ENCODE assay signal across 8 cellular contexts in the genomic region with DNA sequence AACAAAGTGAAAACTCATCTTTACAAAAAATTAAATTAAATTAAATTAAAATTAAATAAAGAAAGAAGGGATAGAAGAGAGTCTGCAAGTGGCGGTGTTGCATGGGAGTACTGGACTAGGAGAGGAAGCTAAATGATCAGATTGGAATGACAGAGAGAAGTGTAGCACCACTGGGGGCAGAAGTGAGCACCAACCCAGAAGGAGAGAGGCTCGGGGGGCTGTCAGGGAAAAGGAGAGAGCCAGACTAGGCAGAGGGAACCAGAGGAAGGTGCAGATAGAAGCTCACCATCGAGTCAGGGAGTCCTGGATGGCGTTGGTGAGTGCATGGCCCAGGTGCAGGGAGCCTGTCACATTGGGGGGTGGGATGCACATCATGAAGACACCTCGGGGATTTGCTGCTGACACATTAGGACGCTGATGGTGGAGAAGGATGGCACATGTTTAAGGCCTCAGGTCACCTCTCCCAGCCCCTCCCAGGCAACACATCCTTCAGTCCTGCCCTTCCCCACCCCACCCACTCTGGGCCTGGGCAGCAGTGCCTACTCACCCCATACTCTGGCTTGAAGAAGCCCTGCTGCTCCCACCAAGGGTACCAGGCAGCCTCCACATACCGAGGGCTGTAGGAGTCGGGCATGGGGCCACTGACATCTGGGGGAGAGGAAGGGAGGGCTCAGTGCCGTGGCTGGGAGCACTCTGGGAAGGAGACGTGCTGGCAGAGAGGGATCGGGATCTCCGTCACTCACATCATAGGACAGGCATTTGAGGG. TPM values are rescaled to one million over a fixed set of nuclear protein-coding genes. Genes with fewer than 3 reads are reported as not detected.
A peak's percentile ranks its signal among the peaks of the same experiment; 100 is the strongest.
DNase-seq lines count a peak whose midpoint lies in the region; ATAC-seq, FAIRE-seq and TF ChIP-seq lines count a peak whose summit lies in the region.

No MANE protein-coding gene starts in this region.

- no peaks in the 10 kb centered on the region for H3K9me3 ChIP-seq in DND-41 (ENCODE audit: insufficient read depth, low read length, severe bottlenecking)

- CTCF ChIA-PET in AG04449 (lab: Yijun Ruan, JAX) = interaction anchor here (0.6 to 4.6 kb wide), 25 partner anchors 9 to 125 kb away, joined by 3 to 38 read pairs (median 4); a partner anchor contains a TSS
- CTCF ChIA-PET in activated CD4-positive, alpha-beta memory T cell treated with anti-CD3 and anti-CD28 coated beads, Interleukin-2, amount 10 ng/mL, durations not matched to agents 7 days and 5 days (lab: Charles Lee) = interaction anchor here (0.7 to 4.4 kb wide), 13 partner anchors 8 to 89 kb away, joined by 3 to 23 read pairs (median 6); a partner anchor contains a TSS

- FAIRE-seq in frontal cortex (lab: Jason Lieb, UNC) = no peak

- H3K27ac Mint-ChIP-seq in activated CD4-positive, alpha-beta memory T cell treated with anti-CD3 and anti-CD28 coated beads, Interleukin-2, amount 10 ng/mL, durations not matched to agents 7 days and 5 days = peak overlapping the region; percentile 46

- no peak overlapping the region for H2AFZ ChIP-seq in DND-41 (ENCODE audit: low read depth, low read length)

- no peak overlapping the region for H3K9ac ChIP-seq in DND-41 (ENCODE audit: low read depth, low read length)

- H3K4me1 ChIP-seq in DND-41 (ENCODE audit: insufficient read depth, low read length) = peaks cover 37% of the 10 kb centered on the region

- H3K4me2 ChIP-seq in DND-41 (ENCODE audit: insufficient read depth, low read length) = peak overlapping the region; percentile 1; the same call in 1 of the 2 replicates

- ATAC-seq in DND-41 (ENCODE audit: insufficient read depth, low read depth) (peak; percentile 71), GM21447 (IDR thresholded peaks at IDR 0.05; ENCODE audit: unreplicated experiment) (no peak), GM19455 (IDR thresholded peaks at IDR 0.05; ENCODE audit: unreplicated experiment) (no peak)

- POLR2A ChIA-PET in AG04449 (lab: Yijun Ruan, JAX) = interaction anchor here (1.2 kb wide), 1 partner anchor 36 kb away, joined by 3 read pairs; a partner anchor contains a TSS
- POLR2A ChIA-PET in activated CD4-positive, alpha-beta memory T cell treated with anti-CD3 and anti-CD28 coated beads, Interleukin-2, amount 10 ng/mL, durations not matched to agents 7 days and 5 days (lab: Charles Lee) = interaction anchor here (0.9 to 2.2 kb wide), 4 partner anchors 9 to 55 kb away, joined by 3 to 8 read pairs (median 5); a partner anchor contains a TSS

- H4K20me1 ChIP-seq in DND-41 (ENCODE audit: insufficient read depth, low read length) = no peaks in the 10 kb centered on the region; the same call in 1 of the 2 replicates

- H3K79me2 ChIP-seq in DND-41 (ENCODE audit: insufficient read depth, low read length) = peaks cover 44% of the 10 kb centered on the region

- no peaks in the 10 kb centered on the region for H3K27me3 ChIP-seq in DND-41 (ENCODE audit: insufficient read depth, low read length, poor library complexity)

- H3K36me3 Mint-ChIP-seq in activated CD4-positive, alpha-beta memory T cell treated with anti-CD3 and anti-CD28 coated beads, Interleukin-2, amount 10 ng/mL, durations not matched to agents 7 days and 5 days (ENCODE audit: low read depth) = peaks cover 40% of the 10 kb centered on the region

- peak; percentile 73 for TF ChIP-seq CTCF in AG04449 (IDR thresholded peaks at IDR 0.05; ENCODE audit: insufficient read depth, low read length, missing control alignments)
- peak; percentile 78 for TF ChIP-seq CTCF in DND-41 (IDR thresholded peaks at IDR 0.05; ENCODE audit: borderline replicate concordance, extremely low read depth, low read length, poor library complexity, severe bottlenecking)

- peaks cover 46% of the 10 kb centered on the region for H3K4me1 Mint-ChIP-seq in activated CD4-positive, alpha-beta memory T cell treated with anti-CD3 and anti-CD28 coated beads, Interleukin-2, amount 10 ng/mL, durations not matched to agents 7 days and 5 days

- no peak overlapping the region for H3K4me3 Mint-ChIP-seq in activated CD4-positive, alpha-beta memory T cell treated with anti-CD3 and anti-CD28 coated beads, Interleukin-2, amount 10 ng/mL, durations not matched to agents 7 days and 5 days

- DNase-seq in AG04449 (ENCODE audit: low read depth, low spot score) = no peak
- DNase-seq in DND-41 = peak; percentile 76
- peak; percentile 25 for DNase-seq in NCI-H128 (lab: John Stamatoyannopoulos, UW; ENCODE audit: unreplicated experiment)
- peak; percentile 37 for DNase-seq in activated CD4-positive, alpha-beta memory T cell treated with anti-CD3 and anti-CD28 coated beads, Interleukin-2, amount 10 ng/mL, durations not matched to agents 7 days and 5 days
- DNase-seq in frontal cortex (ENCODE audit: low spot score in 2 of 2) = peak; percentile 45 to 71
- peak; percentile 46 for DNase-seq in stimulated activated CD4-positive, alpha-beta T cell treated with anti-CD3 and anti-CD28 coated beads, Interleukin-4, amount 100 ng/mL, for 24 hours

- no peak overlapping the region for H3K27ac ChIP-seq in DND-41 (ENCODE audit: low read length)

- H3K4me3 ChIP-seq in AG04449 (ENCODE audit: low read depth, low read length) = no peak overlapping the region
- no peak overlapping the region for H3K4me3 ChIP-seq in DND-41 (ENCODE audit: low read depth in 1 of 2, low read length in 2 of 2)

- peaks cover 50% of the 10 kb centered on the region for H3K36me3 ChIP-seq in DND-41 (ENCODE audit: insufficient read depth, low read length)

- H3K9me3 Mint-ChIP-seq in activated CD4-positive, alpha-beta memory T cell treated with anti-CD3 and anti-CD28 coated beads, Interleukin-2, amount 10 ng/mL, durations not matched to agents 7 days and 5 days = no peaks in the 10 kb centered on the region

- H3K27me3 Mint-ChIP-seq in activated CD4-positive, alpha-beta memory T cell treated with anti-CD3 and anti-CD28 coated beads, Interleukin-2, amount 10 ng/mL, durations not matched to agents 7 days and 5 days = no peaks in the 10 kb centered on the region

RNA-seq across cellular contexts. Expression of a gene that starts 4.0 kb away (rescaled TPM):
- total RNA-seq in activated CD4-positive, alpha-beta memory T cell treated with anti-CD3 and anti-CD28 coated beads, Interleukin-2, amount 10 ng/mL, durations not matched to agents 7 days and 5 days = 10 to 100 TPM; 84.1 to 88.4 TPM
- 34.6 TPM for total RNA-seq in frontal cortex

RNA-seq across cellular contexts. Expression of a gene that starts 14.4 kb away (rescaled TPM):
- total RNA-seq in activated CD4-positive, alpha-beta memory T cell treated with anti-CD3 and anti-CD28 coated beads, Interleukin-2, amount 10 ng/mL, durations not matched to agents 7 days and 5 days = 10 to 100 TPM; 11.0 to 12.2 TPM
- under 0.01 TPM for total RNA-seq in frontal cortex

RNA-seq across cellular contexts. Expression of a gene that starts 15.3 kb away (rescaled TPM):
- total RNA-seq in activated CD4-positive, alpha-beta memory T cell treated with anti-CD3 and anti-CD28 coated beads, Interleukin-2, amount 10 ng/mL, durations not matched to agents 7 days and 5 days = 100 to 1,000 TPM; 100 to 108 TPM
- 23.6 TPM for total RNA-seq in frontal cortex

RNA-seq across cellular contexts. Expression of a gene that starts 23.6 kb away (rescaled TPM):
- 1 to 10 TPM; 2.8 to 3.0 TPM for total RNA-seq in activated CD4-positive, alpha-beta memory T cell treated with anti-CD3 and anti-CD28 coated beads, Interleukin-2, amount 10 ng/mL, durations not matched to agents 7 days and 5 days
- total RNA-seq in frontal cortex = 5.7 TPM

RNA-seq across cellular contexts. Expression of a gene that starts 23.8 kb away (rescaled TPM):
- total RNA-seq in activated CD4-positive, alpha-beta memory T cell treated with anti-CD3 and anti-CD28 coated beads, Interleukin-2, amount 10 ng/mL, durations not matched to agents 7 days and 5 days = 100 to 1,000 TPM; 147 to 151 TPM
- 111 TPM for total RNA-seq in frontal cortex

Comparison
In these comparisons a context has a peak if more than half of its experiments do, and no peak if none do; other contexts are left out.
1. RNA of a gene that starts 14.4 kb away (total RNA-seq): 11.0 to 12.2 TPM in activated CD4-positive, alpha-beta memory T cell treated with anti-CD3 and anti-CD28 coated beads, Interleukin-2, amount 10 ng/mL, durations not matched to agents 7 days and 5 days; under 0.01 TPM in frontal cortex (single experiment); every median in the first group is over 10 times any median in the second.